13 cellular contexts compared by ENCODE assay signal in genomic region chr14:93963692-93964091, GRCh38. TPM values are rescaled to one million over a fixed set of nuclear protein-coding genes. Genes with fewer than 3 reads are reported as not detected.
DNase-seq lines count a peak whose midpoint lies in the region; ATAC-seq and TF ChIP-seq lines count a peak whose summit lies in the region.
"Had no signal": no experiment of that assay in that cellular context is flagged by ENCODE, and none has a peak within 500 bp of the region (broad histone marks: within the 10 kb centered on the region; RNA-seq: fewer than 3 reads in every experiment).

No MANE protein-coding gene starts in this region.

- H3K4me3 ChIP-seq in heart left ventricle, result no peak overlapping the region
- no peak overlapping the region for H3K4me3 ChIP-seq in mucosa of rectum (ENCODE audit: low read length in 2 of 2)
- H3K4me3 ChIP-seq in transverse colon, result no peak overlapping the region
- H3K4me3 ChIP-seq in GM23248, result no peak overlapping the region
- H3K4me3 ChIP-seq: skin epidermis had no signal

- in situ Hi-C loops in transverse colon (cut with MboI; ENCODE audit: low pct_ligation_motif_present in 1 of 4, low pct_unique_long_range_greater_than_20kb in 1 of 4, low sequenced_read_pairs in 3 of 4) (no loop called here), GM23248 (cut with MboI) (no loop called here)

- H3K79me2 ChIP-seq in GM23248 (ENCODE audit: insufficient read depth), result no peaks in the 10 kb centered on the region

- 40 to 52% (median 44%) methylated on average over 4 of the region's 4 CpGs for WGBS in heart left ventricle, 4 donors
- 50 to 64% methylated on average over 2 to 4 of the region's 4 CpGs for whole genome bisulfite sequencing in transverse colon (ENCODE audit: low coverage in 1 of 2), 2 donors
- 65 to 74% methylated on average over 4 of the region's 4 CpGs for WGBS in GM23248 (ENCODE audit: low coverage in 1 of 2, low lambda C conversion rate in 2 of 2, missing lambda C conversion rate in 2 of 2), 2 experiments

- H3F3A ChIP-seq in GM23248 (ENCODE audit: insufficient read depth), result peaks cover 39% of the 10 kb centered on the region

- ATAC-seq in heart left ventricle (no peak), GM18519 (IDR thresholded peaks at IDR 0.05; ENCODE audit: low FRiP score, unreplicated experiment) (no peak)

- TF ChIP-seq POLR2A in heart left ventricle (IDR thresholded peaks at IDR 0.05), result no peak
- no peak for TF ChIP-seq POLR2A in transverse colon (IDR thresholded peaks at IDR 0.05)

- H3K27me3 ChIP-seq in heart left ventricle, result no peaks in the 10 kb centered on the region
- no peaks in the 10 kb centered on the region for H3K27me3 ChIP-seq in mucosa of rectum (ENCODE audit: control insufficient read depth in 2 of 2, insufficient read depth in 2 of 2, low read length in 2 of 2)
- H3K27me3 ChIP-seq in transverse colon, result no peaks in the 10 kb centered on the region
- no peaks in the 10 kb centered on the region for H3K27me3 ChIP-seq in GM23248 (replicated peaks; ENCODE audit: insufficient read depth)

- no peaks in the 10 kb centered on the region for H3K9me2 ChIP-seq in GM23248 (ENCODE audit: insufficient read depth)

- intact Hi-C loops in heart left ventricle (cut with DNase I), result loop anchor here in 1 of 10 donors (5.0 kb wide), 1 partner anchor 34 kb away; the partner anchor contains the start of gene CCDC197
- intact Hi-C loops in cardiac septum (cut with DNase I), result no loop called here
- intact Hi-C loops in transverse colon (cut with DNase I; ENCODE audit: low total_unique reads), result no loop called here

- H3K27ac ChIP-seq in heart left ventricle, result peak overlapping the region in 8 of 12 donors; percentile 41 to 89 (median 52)
- H3K27ac ChIP-seq in mucosa of rectum (ENCODE audit: low read depth in 2 of 2, low read length in 2 of 2), result peak overlapping the region; percentile 2 to 75
- H3K27ac ChIP-seq in transverse colon, result peak overlapping the region; percentile 73 to 91 (median 75)
- H3K27ac ChIP-seq in GM23248, result no peak overlapping the region

- H3K4me2 ChIP-seq in GM23248 (ENCODE audit: unreplicated experiment), result no peak overlapping the region

- peaks cover 0 to 40% (median 8%) of the 10 kb centered on the region in 9 donors for H3K36me3 ChIP-seq in heart left ventricle
- no peaks in the 10 kb centered on the region for H3K36me3 ChIP-seq in mucosa of rectum (ENCODE audit: control insufficient read depth in 2 of 2, insufficient read depth in 2 of 2, low read length in 2 of 2)
- H3K36me3 ChIP-seq in transverse colon, result no peaks in the 10 kb centered on the region
- no peaks in the 10 kb centered on the region for H3K36me3 ChIP-seq in GM23248 (ENCODE audit: low read depth)

- TF ChIP-seq CTCF in heart left ventricle (IDR thresholded peaks at IDR 0.05) (no peak), transverse colon (IDR thresholded peaks at IDR 0.05) (no peak)

- no peaks in the 10 kb centered on the region for H4K20me1 ChIP-seq in GM23248 (ENCODE audit: insufficient read depth)

- no peak for TF ChIP-seq EP300 in transverse colon (IDR thresholded peaks at IDR 0.05; ENCODE audit: low read depth)

- H2AFZ ChIP-seq in GM23248, result no peak overlapping the region

- DNase-seq in heart left ventricle (peak in 1 of 5 donors; percentile 19), cardiac septum (ENCODE audit: low spot score) (no peak), transverse colon (no peak), GM23248 (no peak), NCI-H2196 (lab: John Stamatoyannopoulos, UW; ENCODE audit: unreplicated experiment) (no peak)
- DNase-seq in activated T-cell treated with anti-CD3 and anti-CD28 coated beads, Interleukin-2, amount 50 U/mL, for 48 hours, result peak; percentile 33 to 44
- DNase-seq: NCI-H1105 treated with DMSO at 0.1 percent for 48 hours, NCI-H510A had no signal

- H3K9ac ChIP-seq in mucosa of rectum (ENCODE audit: low read depth in 1 of 2, low read length in 2 of 2), result no peak overlapping the region
- H3K9ac ChIP-seq in GM23248, result no peak overlapping the region

- peaks cover 3 to 89% (median 39%) of the 10 kb centered on the region in 12 donors for H3K4me1 ChIP-seq in heart left ventricle
- H3K4me1 ChIP-seq in mucosa of rectum (ENCODE audit: control insufficient read depth in 2 of 2, insufficient read depth in 2 of 2, low read length in 2 of 2), result peaks cover 7 to 40% of the 10 kb centered on the region in 2 donors
- peaks cover 4 to 46% (median 27%) of the 10 kb centered on the region in 4 donors for H3K4me1 ChIP-seq in transverse colon
- H3K4me1 ChIP-seq in GM23248 (ENCODE audit: insufficient read depth), result peaks cover 23% of the 10 kb centered on the region

- H3K9me3 ChIP-seq in heart left ventricle (no peaks in the 10 kb centered on the region), mucosa of rectum (ENCODE audit: control insufficient read depth in 2 of 2, low read length in 2 of 2) (no peaks in the 10 kb centered on the region), transverse colon (no peaks in the 10 kb centered on the region), GM23248 (ENCODE audit: low read depth) (no peaks in the 10 kb centered on the region)

RNA-seq across cellular contexts. Expression of gene ASB2, which starts 12.7 kb away (rescaled TPM):
- total RNA-seq in heart left ventricle, result 100 to 1,000 TPM in 8 of 9 donors, 10 to 100 TPM in 1; 95.8 to 411 (median 166) TPM
- polyA plus RNA-seq in heart left ventricle, result 100 to 1,000 TPM in 1 of 2 donors, 10 to 100 TPM in 1; 22.4 to 289 TPM
- 156 TPM for total RNA-seq in cardiac septum
- total RNA-seq in transverse colon, result 10 to 100 TPM; 22.1 to 35.8 (median 27.9) TPM
- total RNA-seq in GM23248 (2014; rRNA removed; shearing (Covaris generic)), result not detected in 2 replicates
- 0.06 and 0.18 TPM in 2 replicates for polyA plus RNA-seq in GM23248 (2016; fragmentation: Nextera tagmentation; extraction: Ambion mirVana)

RNA-seq across cellular contexts. Expression of gene CCDC197, which starts 33.4 kb away (rescaled TPM):
- total RNA-seq in heart left ventricle (1 to 10 TPM in 3 of 9 donors, under 1 TPM in 3, not detected in 3; 0.26 to 1.4 (median 0.95) TPM), cardiac septum (3.4 TPM), transverse colon (not detected)
- polyA plus RNA-seq in heart left ventricle (under 1 TPM in 1 of 2 donors, not detected in 1; 0.23 TPM), GM23248 (2016; fragmentation: Nextera tagmentation; extraction: Ambion mirVana) (not detected in 2 replicates)
- not detected in 2 replicates for total RNA-seq in GM23248 (2014; rRNA removed; shearing (Covaris generic))
- total RNA-seq: urinary bladder had no signal
- polyA plus RNA-seq: keratinocyte, urinary bladder had no signal

RNA-seq across cellular contexts. Expression of gene FAM181A, which starts 36.5 kb away (rescaled TPM):
- total RNA-seq in heart left ventricle (not detected), cardiac septum (not detected), transverse colon (not detected)
- polyA plus RNA-seq in heart left ventricle (not detected), GM23248 (2016; fragmentation: Nextera tagmentation; extraction: Ambion mirVana) (not detected in 2 replicates)
- not detected in 2 replicates for total RNA-seq in GM23248 (2014; rRNA removed; shearing (Covaris generic))
- total RNA-seq: urinary bladder had no signal
- polyA plus RNA-seq: urinary bladder had no signal

Comparison
In these comparisons a context has a peak if more than half of its experiments do, and no peak if none do; other contexts are left out.
1. DNase-seq: peak in activated T-cell treated with anti-CD3 and anti-CD28 coated beads, Interleukin-2, amount 50 U/mL, for 48 hours (2 of 2); none in cardiac septum (single experiment), transverse colon (single experiment), GM23248 (single experiment) and NCI-H2196 (single experiment).
2. RNA of gene ASB2, which starts 12.7 kb away (total RNA-seq): 95.8 to 411 TPM in heart left ventricle, 156 TPM in cardiac septum (single experiment) and 22.1 to 35.8 TPM in transverse colon; not detected in GM23248; every median in the first group is over 10 times any median in the second.